Comparison of ENCODE assay signal across 11 cellular contexts in the genomic region with DNA sequence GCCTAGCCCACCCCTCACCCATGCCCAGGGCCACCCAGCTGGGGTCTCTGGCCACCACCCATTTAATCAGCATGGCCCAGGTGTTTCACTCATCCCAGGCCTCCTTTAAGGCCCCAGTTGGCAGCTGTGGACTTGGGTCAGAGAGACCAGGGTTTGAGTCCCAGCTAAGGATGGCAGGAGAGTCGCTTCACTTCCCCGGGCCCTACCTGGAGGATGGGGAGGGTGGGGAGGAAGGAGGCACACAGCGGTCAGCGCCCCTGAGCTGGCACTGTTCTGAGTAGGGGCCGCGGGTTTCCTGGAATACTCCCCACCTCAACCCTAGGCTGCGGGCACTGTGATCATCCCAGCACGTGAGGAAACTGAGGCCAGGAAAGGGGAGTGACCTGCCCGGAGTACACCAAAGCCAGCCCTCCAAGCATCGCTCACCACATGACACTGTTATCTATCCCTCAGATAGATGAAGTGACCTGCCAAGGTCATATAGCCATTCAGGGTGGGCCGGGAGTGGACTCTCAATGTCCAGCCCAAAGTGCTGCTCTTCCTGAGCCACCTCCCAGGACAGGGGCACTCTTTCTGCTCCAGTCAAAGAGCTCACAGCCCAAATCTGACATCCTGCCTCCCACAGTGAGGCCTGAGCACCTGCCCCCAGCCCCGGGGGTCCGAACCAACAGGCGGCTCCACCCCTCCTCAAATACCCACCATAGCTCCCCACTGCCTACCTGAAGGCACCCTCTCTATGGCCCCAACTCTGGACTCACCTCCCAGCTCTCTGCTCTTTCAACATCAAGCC. TPM values are rescaled to one million over a fixed set of nuclear protein-coding genes. Genes with fewer than 3 reads are reported as not detected.
DNase-seq lines count a peak whose midpoint lies in the region; ATAC-seq and TF ChIP-seq lines count a peak whose summit lies in the region.
"Had no signal": no experiment of that assay in that cellular context is flagged by ENCODE, and none has a peak within 500 bp of the region (broad histone marks: within the 10 kb centered on the region; RNA-seq: fewer than 3 reads in every experiment).

No MANE protein-coding gene starts in this region.

- WGBS in GM23248 (ENCODE audit: low coverage in 1 of 2, low lambda C conversion rate in 2 of 2, missing lambda C conversion rate in 2 of 2), 2 experiments = 90 to 91% methylated on average over 13 to 14 of the region's 14 CpGs

- H3K27me3 Mint-ChIP-seq in activated naive CD8-positive, alpha-beta T cell treated with anti-CD3 and anti-CD28 coated beads, Interleukin-2, amount 50 U/mL, for 24 hours = no peaks in the 10 kb centered on the region
- peaks cover 4 to 9% (median 5%) of the 10 kb centered on the region in 3 donors for H3K27me3 Mint-ChIP-seq in immature natural killer cell (ENCODE audit: low read depth in 3 of 3)

- ATAC-seq in activated naive CD8-positive, alpha-beta T cell treated with anti-CD3 and anti-CD28 coated beads, Interleukin-2, amount 50 U/mL, for 24 hours = no peak
- no peak for ATAC-seq in SK-N-SH treated with all-trans-retinoic acid at 6 μM for 48 hours
- ATAC-seq: activated T-cell treated with anti-CD3 and anti-CD28 coated beads, Interleukin-2, amount 50 U/mL, for 72 hours had no signal

- DNase-seq in GM23248 (no peak), DMS53 treated with DMSO at 0.1 percent for 48 hours (lab: John Stamatoyannopoulos, UW; ENCODE audit: unreplicated experiment) (no peak), immature natural killer cell (no peak), SIG-M5 (lab: John Stamatoyannopoulos, UW) (no peak)
- no peak for DNase-seq in activated naive CD8-positive, alpha-beta T cell treated with anti-CD3 and anti-CD28 coated beads, Interleukin-2, amount 50 U/mL, for 24 hours
- DNase-seq: activated T-cell treated with anti-CD3 and anti-CD28 coated beads, Interleukin-2, amount 50 U/mL, for 72 hours; NCI-H1694; PC-9 had no signal

- peak overlapping the region; percentile 58 for H3K27ac Mint-ChIP-seq in activated naive CD8-positive, alpha-beta T cell treated with anti-CD3 and anti-CD28 coated beads, Interleukin-2, amount 50 U/mL, for 24 hours
- H3K27ac Mint-ChIP-seq in immature natural killer cell = peak overlapping the region in 2 of 6 donors; percentile 0 to 1

- no peaks in the 10 kb centered on the region for H3K9me3 ChIP-seq in GM23248 (ENCODE audit: low read depth)

- H3K36me3 ChIP-seq in GM23248 (ENCODE audit: low read depth) = no peaks in the 10 kb centered on the region

- H3K79me2 ChIP-seq in GM23248 (ENCODE audit: insufficient read depth) = peaks cover 100% of the 10 kb centered on the region

- peaks cover 45% of the 10 kb centered on the region for H3K4me1 Mint-ChIP-seq in activated naive CD8-positive, alpha-beta T cell treated with anti-CD3 and anti-CD28 coated beads, Interleukin-2, amount 50 U/mL, for 24 hours
- peaks cover 45 to 48% of the 10 kb centered on the region in 2 donors for H3K4me1 Mint-ChIP-seq in immature natural killer cell

- no peaks in the 10 kb centered on the region for H4K20me1 ChIP-seq in GM23248 (ENCODE audit: insufficient read depth)

- H2AFZ ChIP-seq in GM23248 = no peak overlapping the region
- H2AFZ ChIP-seq: PC-9 had no signal

- H3K4me2 ChIP-seq in GM23248 (ENCODE audit: unreplicated experiment) = peak overlapping the region; percentile 57
- H3K4me2 ChIP-seq: PC-9 had no signal

- no peaks in the 10 kb centered on the region for H3K36me3 Mint-ChIP-seq in activated naive CD8-positive, alpha-beta T cell treated with anti-CD3 and anti-CD28 coated beads, Interleukin-2, amount 50 U/mL, for 24 hours (ENCODE audit: low read depth)
- no peaks in the 10 kb centered on the region for H3K36me3 Mint-ChIP-seq in immature natural killer cell

- no peaks in the 10 kb centered on the region for H3K9me3 Mint-ChIP-seq in activated naive CD8-positive, alpha-beta T cell treated with anti-CD3 and anti-CD28 coated beads, Interleukin-2, amount 50 U/mL, for 24 hours
- H3K9me3 Mint-ChIP-seq in immature natural killer cell = no peaks in the 10 kb centered on the region
- H3K9me3 Mint-ChIP-seq: activated T-cell treated with anti-CD3 and anti-CD28 coated beads, Interleukin-2, amount 50 U/mL, for 72 hours had no signal

- H3F3A ChIP-seq in GM23248 (ENCODE audit: insufficient read depth) = peaks cover 7% of the 10 kb centered on the region; the same call in 1 of the 2 replicates

- in situ Hi-C loops in GM23248 (cut with MboI) = no loop called here

- H3K27me3 ChIP-seq in GM23248 (replicated peaks; ENCODE audit: insufficient read depth) (no peaks in the 10 kb centered on the region), layer of hippocampus (ENCODE audit: control insufficient read depth, insufficient read depth, low read length) (no peaks in the 10 kb centered on the region)

- H3K9ac ChIP-seq in GM23248 = peak overlapping the region; percentile 99

- peak overlapping the region; percentile 94 for H3K27ac ChIP-seq in GM23248
- peak overlapping the region; percentile 53 for H3K27ac ChIP-seq in layer of hippocampus (ENCODE audit: low read depth, low read length)
- peak overlapping the region in 16 of 21 experiments; percentile 2 to 97 (median 90) for H3K27ac ChIP-seq in skin epidermis
- H3K27ac ChIP-seq: PC-9 had no signal

- H3K4me3 ChIP-seq in GM23248 (peak overlapping the region; percentile 51; the same call in 1 of the 2 replicates), skin epidermis (no peak overlapping the region)
- H3K4me3 ChIP-seq: PC-9 had no signal

- peaks cover 44% of the 10 kb centered on the region for H3K4me1 ChIP-seq in GM23248 (ENCODE audit: insufficient read depth)

- H3K9me2 ChIP-seq in GM23248 (ENCODE audit: insufficient read depth) = no peaks in the 10 kb centered on the region

- no peak overlapping the region for H3K4me3 Mint-ChIP-seq in activated naive CD8-positive, alpha-beta T cell treated with anti-CD3 and anti-CD28 coated beads, Interleukin-2, amount 50 U/mL, for 24 hours
- H3K4me3 Mint-ChIP-seq in immature natural killer cell = no peak overlapping the region
- H3K4me3 Mint-ChIP-seq: activated T-cell treated with anti-CD3 and anti-CD28 coated beads, Interleukin-2, amount 50 U/mL, for 72 hours had no signal

TF ChIP-seq in SK-N-SH treated with all-trans-retinoic acid at 6 μM for 48 hours, 23 proteins besides CTCF, POLR2A, EP300 and RAD21 (continues in another document):
- TF ChIP-seq GLIS3 (CRISPR knock-in tag; IDR thresholded peaks at IDR 0.05) (no peak), SNAI2 (CRISPR knock-in tag; IDR thresholded peaks at IDR 0.05) (no peak), ISL1 (CRISPR knock-in tag; IDR thresholded peaks at IDR 0.05) (no peak), ZC3H10 (CRISPR knock-in tag; IDR thresholded peaks at IDR 0.05) (no peak), BACH2 (CRISPR knock-in tag; IDR thresholded peaks at IDR 0.05; ENCODE audit: borderline replicate concordance) (no peak), ZFP30 (CRISPR knock-in tag; IDR thresholded peaks at IDR 0.05) (no peak)
- TF ChIP-seq, protein P1, sequence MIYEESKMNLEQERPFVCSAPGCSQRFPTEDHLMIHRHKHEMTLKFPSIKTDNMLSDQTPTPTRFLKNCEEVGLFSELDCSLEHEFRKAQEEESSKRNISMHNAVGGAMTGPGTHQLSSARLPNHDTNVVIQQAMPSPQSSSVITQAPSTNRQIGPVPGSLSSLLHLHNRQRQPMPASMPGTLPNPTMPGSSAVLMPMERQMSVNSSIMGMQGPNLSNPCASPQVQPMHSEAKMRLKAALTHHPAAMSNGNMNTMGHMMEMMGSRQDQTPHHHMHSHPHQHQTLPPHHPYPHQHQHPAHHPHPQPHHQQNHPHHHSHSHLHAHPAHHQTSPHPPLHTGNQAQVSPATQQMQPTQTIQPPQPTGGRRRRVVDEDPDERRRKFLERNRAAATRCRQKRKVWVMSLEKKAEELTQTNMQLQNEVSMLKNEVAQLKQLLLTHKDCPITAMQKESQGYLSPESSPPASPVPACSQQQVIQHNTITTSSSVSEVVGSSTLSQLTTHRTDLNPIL (CRISPR knock-in tag; IDR thresholded peaks at IDR 0.05; ENCODE audit: low read depth) = no peak
- TF ChIP-seq, protein P2, sequence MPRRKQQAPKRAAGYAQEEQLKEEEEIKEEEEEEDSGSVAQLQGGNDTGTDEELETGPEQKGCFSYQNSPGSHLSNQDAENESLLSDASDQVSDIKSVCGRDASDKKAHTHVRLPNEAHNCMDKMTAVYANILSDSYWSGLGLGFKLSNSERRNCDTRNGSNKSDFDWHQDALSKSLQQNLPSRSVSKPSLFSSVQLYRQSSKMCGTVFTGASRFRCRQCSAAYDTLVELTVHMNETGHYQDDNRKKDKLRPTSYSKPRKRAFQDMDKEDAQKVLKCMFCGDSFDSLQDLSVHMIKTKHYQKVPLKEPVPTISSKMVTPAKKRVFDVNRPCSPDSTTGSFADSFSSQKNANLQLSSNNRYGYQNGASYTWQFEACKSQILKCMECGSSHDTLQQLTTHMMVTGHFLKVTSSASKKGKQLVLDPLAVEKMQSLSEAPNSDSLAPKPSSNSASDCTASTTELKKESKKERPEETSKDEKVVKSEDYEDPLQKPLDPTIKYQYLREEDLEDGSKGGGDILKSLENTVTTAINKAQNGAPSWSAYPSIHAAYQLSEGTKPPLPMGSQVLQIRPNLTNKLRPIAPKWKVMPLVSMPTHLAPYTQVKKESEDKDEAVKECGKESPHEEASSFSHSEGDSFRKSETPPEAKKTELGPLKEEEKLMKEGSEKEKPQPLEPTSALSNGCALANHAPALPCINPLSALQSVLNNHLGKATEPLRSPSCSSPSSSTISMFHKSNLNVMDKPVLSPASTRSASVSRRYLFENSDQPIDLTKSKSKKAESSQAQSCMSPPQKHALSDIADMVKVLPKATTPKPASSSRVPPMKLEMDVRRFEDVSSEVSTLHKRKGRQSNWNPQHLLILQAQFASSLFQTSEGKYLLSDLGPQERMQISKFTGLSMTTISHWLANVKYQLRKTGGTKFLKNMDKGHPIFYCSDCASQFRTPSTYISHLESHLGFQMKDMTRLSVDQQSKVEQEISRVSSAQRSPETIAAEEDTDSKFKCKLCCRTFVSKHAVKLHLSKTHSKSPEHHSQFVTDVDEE (CRISPR knock-in tag; IDR thresholded peaks at IDR 0.05) = no peak

RNA-seq across cellular contexts. Expression of a gene that starts 3.4 kb away (rescaled TPM):
- total RNA-seq in GM23248 (2014; rRNA removed; shearing (Covaris generic)) = not detected in 2 replicates
- 0.62 TPM in 1 of 2 replicates, not detected in the other for polyA plus RNA-seq in GM23248 (2016; fragmentation: Nextera tagmentation; extraction: Ambion mirVana)
- under 1 TPM in 1 of 3 donors, not detected in 2; 0.35 TPM for polyA plus RNA-seq in immature natural killer cell

RNA-seq across cellular contexts. Expression of a gene that starts 5.4 kb away (rescaled TPM):
- 314 and 378 TPM in 2 replicates for total RNA-seq in GM23248 (2014; rRNA removed; shearing (Covaris generic))
- polyA plus RNA-seq in GM23248 (2016; fragmentation: Nextera tagmentation; extraction: Ambion mirVana) = 907 and 950 TPM in 2 replicates
- 100 to 1,000 TPM in 1 of 3 donors, 10 to 100 TPM in 2; 52.2 to 117 (median 77.7) TPM for polyA plus RNA-seq in immature natural killer cell

RNA-seq across cellular contexts. Expression of a gene that starts 29.1 kb away (rescaled TPM):
- 32.8 and 35.5 TPM in 2 replicates for total RNA-seq in GM23248 (2014; rRNA removed; shearing (Covaris generic))
- polyA plus RNA-seq in GM23248 (2016; fragmentation: Nextera tagmentation; extraction: Ambion mirVana) (45.9 and 46.3 TPM in 2 replicates), immature natural killer cell (10 to 100 TPM; 54.4 to 77.2 (median 73.6) TPM)
